1 cellular context compared by ENCODE assay signal in the genomic region with DNA sequence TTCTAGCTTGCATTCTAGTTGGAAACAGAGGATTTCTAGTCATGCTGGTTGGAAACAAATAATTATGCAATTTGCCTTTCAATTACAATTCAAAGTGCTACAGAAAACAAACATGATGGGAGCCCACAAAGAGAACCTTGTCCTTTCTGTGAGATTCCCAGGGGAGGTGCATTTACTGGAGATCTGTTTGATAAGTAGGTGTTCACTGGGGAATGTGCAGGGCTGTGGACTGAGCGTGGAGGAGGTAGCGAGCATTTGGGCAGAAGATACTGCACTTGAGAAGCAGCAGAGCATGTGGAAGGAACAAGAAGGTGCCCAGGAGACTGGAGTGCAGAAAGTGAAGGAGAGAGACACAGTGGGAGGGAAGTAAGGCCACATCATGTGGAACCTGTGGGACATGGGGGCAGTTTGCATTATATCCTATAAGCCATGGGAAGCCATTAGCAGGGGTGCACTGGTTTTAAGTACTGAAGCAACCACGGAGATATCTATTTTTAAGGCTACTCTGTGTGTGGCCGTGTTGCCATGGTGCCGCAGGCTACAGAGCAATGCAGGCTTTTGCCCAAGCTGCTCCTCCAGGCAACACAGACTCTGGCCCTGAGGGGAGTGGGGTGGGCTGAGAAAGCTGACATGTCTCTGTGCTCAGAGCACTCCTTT.
TF ChIP-seq lines count a peak whose summit lies in the region.

No MANE protein-coding gene starts in this region.

TF ChIP-seq in HepG2, 621 proteins besides CTCF, POLR2A, EP300 and RAD21 (continued from another document and continues in another):
- TF ChIP-seq ZBTB38 (CRISPR knock-in tag; IDR thresholded peaks at IDR 0.05): no peak
- no peak for TF ChIP-seq TRIM24 (CRISPR knock-in tag; IDR thresholded peaks at IDR 0.05)
- no peak; the same call in 1 of the 2 replicates for TF ChIP-seq FOXO1 (CRISPR knock-in tag; IDR thresholded peaks at IDR 0.05)
- TF ChIP-seq ZNF737 (CRISPR knock-in tag; IDR thresholded peaks at IDR 0.05; ENCODE audit: borderline replicate concordance): no peak
- TF ChIP-seq ZNF652 (CRISPR knock-in tag; IDR thresholded peaks at IDR 0.05; ENCODE audit: borderline replicate concordance, low read depth): no peak
- TF ChIP-seq ZNF746 (CRISPR knock-in tag; IDR thresholded peaks at IDR 0.05): 0 out of 2 replicates have a peak, but pooled peaks have one; percentile 44
- TF ChIP-seq FOXK2 (IDR thresholded peaks at IDR 0.05): 0 out of 2 replicates have a peak, but pooled peaks have one; percentile 35
- TF ChIP-seq, protein P1, sequence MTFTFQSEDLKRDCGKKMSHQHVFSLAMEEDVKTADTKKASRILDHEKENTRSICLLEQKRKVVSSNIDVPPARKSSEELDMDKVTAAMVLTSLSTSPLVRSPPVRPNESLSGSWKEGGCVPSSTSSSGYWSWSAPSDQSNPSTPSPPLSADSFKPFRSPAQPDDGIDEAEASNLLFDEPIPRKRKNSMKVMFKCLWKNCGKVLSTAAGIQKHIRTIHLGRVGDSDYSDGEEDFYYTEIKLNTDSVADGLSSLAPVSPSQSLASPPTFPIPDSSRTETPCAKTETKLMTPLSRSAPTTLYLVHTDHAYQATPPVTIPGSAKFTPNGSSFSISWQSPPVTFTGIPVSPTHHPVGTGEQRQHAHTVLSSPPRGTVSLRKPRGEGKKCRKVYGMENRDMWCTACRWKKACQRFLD (CRISPR knock-in tag; IDR thresholded peaks at IDR 0.05; ENCODE audit: borderline replicate concordance): no peak
- TF ChIP-seq SP2 (CRISPR knock-in tag; IDR thresholded peaks at IDR 0.05): no peak
- 0 out of 2 replicates have a peak, but pooled peaks have one; percentile 17 for TF ChIP-seq ARNTL (CRISPR knock-in tag; IDR thresholded peaks at IDR 0.05)
- TF ChIP-seq, protein P2, sequence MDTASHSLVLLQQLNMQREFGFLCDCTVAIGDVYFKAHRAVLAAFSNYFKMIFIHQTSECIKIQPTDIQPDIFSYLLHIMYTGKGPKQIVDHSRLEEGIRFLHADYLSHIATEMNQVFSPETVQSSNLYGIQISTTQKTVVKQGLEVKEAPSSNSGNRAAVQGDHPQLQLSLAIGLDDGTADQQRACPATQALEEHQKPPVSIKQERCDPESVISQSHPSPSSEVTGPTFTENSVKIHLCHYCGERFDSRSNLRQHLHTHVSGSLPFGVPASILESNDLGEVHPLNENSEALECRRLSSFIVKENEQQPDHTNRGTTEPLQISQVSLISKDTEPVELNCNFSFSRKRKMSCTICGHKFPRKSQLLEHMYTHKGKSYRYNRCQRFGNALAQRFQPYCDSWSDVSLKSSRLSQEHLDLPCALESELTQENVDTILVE (CRISPR knock-in tag; IDR thresholded peaks at IDR 0.05): 0 out of 2 replicates have a peak, but pooled peaks have one; percentile 35
- TF ChIP-seq, protein P3, sequence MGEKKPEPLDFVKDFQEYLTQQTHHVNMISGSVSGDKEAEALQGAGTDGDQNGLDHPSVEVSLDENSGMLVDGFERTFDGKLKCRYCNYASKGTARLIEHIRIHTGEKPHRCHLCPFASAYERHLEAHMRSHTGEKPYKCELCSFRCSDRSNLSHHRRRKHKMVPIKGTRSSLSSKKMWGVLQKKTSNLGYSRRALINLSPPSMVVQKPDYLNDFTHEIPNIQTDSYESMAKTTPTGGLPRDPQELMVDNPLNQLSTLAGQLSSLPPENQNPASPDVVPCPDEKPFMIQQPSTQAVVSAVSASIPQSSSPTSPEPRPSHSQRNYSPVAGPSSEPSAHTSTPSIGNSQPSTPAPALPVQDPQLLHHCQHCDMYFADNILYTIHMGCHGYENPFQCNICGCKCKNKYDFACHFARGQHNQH (CRISPR knock-in tag; IDR thresholded peaks at IDR 0.05): peak; percentile 42; the same call in 1 of the 2 replicates
- TF ChIP-seq, protein P4, sequence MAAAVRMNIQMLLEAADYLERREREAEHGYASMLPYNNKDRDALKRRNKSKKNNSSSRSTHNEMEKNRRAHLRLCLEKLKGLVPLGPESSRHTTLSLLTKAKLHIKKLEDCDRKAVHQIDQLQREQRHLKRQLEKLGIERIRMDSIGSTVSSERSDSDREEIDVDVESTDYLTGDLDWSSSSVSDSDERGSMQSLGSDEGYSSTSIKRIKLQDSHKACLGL (CRISPR knock-in tag; IDR thresholded peaks at IDR 0.05): no peak
- TF ChIP-seq ETV6 (CRISPR knock-in tag; conservative IDR thresholded peaks at IDR 0.05): no peak
- TF ChIP-seq, protein P5, sequence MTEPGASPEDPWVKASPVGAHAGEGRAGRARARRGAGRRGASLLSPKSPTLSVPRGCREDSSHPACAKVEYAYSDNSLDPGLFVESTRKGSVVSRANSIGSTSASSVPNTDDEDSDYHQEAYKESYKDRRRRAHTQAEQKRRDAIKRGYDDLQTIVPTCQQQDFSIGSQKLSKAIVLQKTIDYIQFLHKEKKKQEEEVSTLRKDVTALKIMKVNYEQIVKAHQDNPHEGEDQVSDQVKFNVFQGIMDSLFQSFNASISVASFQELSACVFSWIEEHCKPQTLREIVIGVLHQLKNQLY (CRISPR knock-in tag; IDR thresholded peaks at IDR 0.05): no peak
- TF ChIP-seq SMYD3 (CRISPR knock-in tag; IDR thresholded peaks at IDR 0.05): no peak
- TF ChIP-seq KLF15 (CRISPR knock-in tag; IDR thresholded peaks at IDR 0.05; ENCODE audit: borderline replicate concordance): no peak
- TF ChIP-seq, protein P6, sequence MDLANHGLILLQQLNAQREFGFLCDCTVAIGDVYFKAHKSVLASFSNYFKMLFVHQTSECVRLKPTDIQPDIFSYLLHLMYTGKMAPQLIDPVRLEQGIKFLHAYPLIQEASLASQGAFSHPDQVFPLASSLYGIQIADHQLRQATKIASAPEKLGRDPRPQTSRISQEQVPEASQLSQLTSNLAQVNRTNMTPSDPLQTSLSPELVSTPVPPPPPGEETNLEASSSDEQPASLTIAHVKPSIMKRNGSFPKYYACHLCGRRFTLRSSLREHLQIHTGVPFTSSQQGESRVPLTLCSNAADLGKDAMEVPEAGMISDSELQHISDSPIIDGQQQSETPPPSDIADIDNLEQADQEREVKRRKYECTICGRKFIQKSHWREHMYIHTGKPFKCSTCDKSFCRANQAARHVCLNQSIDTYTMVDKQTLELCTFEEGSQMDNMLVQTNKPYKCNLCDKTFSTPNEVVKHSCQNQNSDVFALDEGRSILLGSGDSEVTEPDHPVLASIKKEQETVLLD (CRISPR knock-in tag; IDR thresholded peaks at IDR 0.05; ENCODE audit: low read depth): no peak
- TF ChIP-seq MTF2 (CRISPR knock-in tag; IDR thresholded peaks at IDR 0.05; ENCODE audit: borderline replicate concordance): 0 out of 2 replicates have a peak, but pooled peaks have one; percentile 34
- no peak for TF ChIP-seq NFRKB (IDR thresholded peaks at IDR 0.05)
- TF ChIP-seq ZNF337 (CRISPR knock-in tag; IDR thresholded peaks at IDR 0.05; ENCODE audit: borderline replicate concordance, low read depth): no peak
- 0 out of 2 replicates have a peak, but pooled peaks have one; percentile 30 for TF ChIP-seq HMG20B (CRISPR knock-in tag; conservative IDR thresholded peaks at IDR 0.05)
- TF ChIP-seq SKI (IDR thresholded peaks at IDR 0.05; ENCODE audit: partially characterized antibody): no peak
- TF ChIP-seq, protein P7, sequence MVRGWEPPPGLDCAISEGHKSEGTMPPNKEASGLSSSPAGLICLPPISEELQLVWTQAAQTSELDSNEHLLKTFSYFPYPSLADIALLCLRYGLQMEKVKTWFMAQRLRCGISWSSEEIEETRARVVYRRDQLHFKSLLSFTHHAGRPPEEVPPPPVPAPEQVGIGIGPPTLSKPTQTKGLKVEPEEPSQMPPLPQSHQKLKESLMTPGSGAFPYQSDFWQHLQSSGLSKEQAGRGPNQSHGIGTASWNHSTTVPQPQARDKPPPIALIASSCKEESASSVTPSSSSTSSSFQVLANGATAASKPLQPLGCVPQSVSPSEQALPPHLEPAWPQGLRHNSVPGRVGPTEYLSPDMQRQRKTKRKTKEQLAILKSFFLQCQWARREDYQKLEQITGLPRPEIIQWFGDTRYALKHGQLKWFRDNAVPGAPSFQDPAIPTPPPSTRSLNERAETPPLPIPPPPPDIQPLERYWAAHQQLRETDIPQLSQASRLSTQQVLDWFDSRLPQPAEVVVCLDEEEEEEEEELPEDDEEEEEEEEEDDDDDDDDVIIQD (CRISPR knock-in tag; IDR thresholded peaks at IDR 0.05; ENCODE audit: low read depth): 0 out of 2 replicates have a peak, but pooled peaks have one; percentile 69
- TF ChIP-seq RELA (CRISPR knock-in tag; IDR thresholded peaks at IDR 0.05): no peak
- TF ChIP-seq ZSCAN21 (CRISPR knock-in tag; IDR thresholded peaks at IDR 0.05; ENCODE audit: borderline replicate concordance): no peak
- TF ChIP-seq U2AF1 (optimal IDR thresholded peaks at IDR 0.05; ENCODE audit: low read depth, low read length): no peak
- no peak for TF ChIP-seq RFXANK (CRISPR knock-in tag; IDR thresholded peaks at IDR 0.05)
- TF ChIP-seq, protein P8, sequence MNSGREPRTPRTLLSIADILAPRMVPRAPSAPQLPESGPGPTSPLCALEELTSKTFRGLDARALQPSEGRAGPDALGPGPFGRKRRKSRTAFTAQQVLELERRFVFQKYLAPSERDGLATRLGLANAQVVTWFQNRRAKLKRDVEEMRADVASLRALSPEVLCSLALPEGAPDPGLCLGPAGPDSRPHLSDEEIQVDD (CRISPR knock-in tag; IDR thresholded peaks at IDR 0.05; ENCODE audit: borderline replicate concordance): no peak
- no peak for TF ChIP-seq FOXA1 (IDR thresholded peaks at IDR 0.05)
- peak; percentile 82 for TF ChIP-seq FOXA1 (CRISPR knock-in tag; IDR thresholded peaks at IDR 0.05)
- TF ChIP-seq, protein P9, sequence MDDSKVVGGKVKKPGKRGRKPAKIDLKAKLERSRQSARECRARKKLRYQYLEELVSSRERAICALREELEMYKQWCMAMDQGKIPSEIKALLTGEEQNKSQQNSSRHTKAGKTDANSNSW (CRISPR knock-in tag; IDR thresholded peaks at IDR 0.05; ENCODE audit: borderline replicate concordance): no peak
- TF ChIP-seq, protein P10, sequence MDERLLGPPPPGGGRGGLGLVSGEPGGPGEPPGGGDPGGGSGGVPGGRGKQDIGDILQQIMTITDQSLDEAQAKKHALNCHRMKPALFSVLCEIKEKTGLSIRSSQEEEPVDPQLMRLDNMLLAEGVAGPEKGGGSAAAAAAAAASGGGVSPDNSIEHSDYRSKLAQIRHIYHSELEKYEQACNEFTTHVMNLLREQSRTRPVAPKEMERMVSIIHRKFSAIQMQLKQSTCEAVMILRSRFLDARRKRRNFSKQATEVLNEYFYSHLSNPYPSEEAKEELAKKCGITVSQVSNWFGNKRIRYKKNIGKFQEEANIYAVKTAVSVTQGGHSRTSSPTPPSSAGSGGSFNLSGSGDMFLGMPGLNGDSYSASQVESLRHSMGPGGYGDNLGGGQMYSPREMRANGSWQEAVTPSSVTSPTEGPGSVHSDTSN (CRISPR knock-in tag; IDR thresholded peaks at IDR 0.05): no peak
- TF ChIP-seq, protein P11, sequence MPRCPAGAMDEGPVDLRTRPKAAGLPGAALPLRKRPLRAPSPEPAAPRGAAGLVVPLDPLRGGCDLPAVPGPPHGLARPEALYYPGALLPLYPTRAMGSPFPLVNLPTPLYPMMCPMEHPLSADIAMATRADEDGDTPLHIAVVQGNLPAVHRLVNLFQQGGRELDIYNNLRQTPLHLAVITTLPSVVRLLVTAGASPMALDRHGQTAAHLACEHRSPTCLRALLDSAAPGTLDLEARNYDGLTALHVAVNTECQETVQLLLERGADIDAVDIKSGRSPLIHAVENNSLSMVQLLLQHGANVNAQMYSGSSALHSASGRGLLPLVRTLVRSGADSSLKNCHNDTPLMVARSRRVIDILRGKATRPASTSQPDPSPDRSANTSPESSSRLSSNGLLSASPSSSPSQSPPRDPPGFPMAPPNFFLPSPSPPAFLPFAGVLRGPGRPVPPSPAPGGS (CRISPR knock-in tag; IDR thresholded peaks at IDR 0.05): no peak
- 0 out of 2 replicates have a peak, but pooled peaks have one; percentile 52 for TF ChIP-seq ELF4 (CRISPR knock-in tag; IDR thresholded peaks at IDR 0.05; ENCODE audit: borderline replicate concordance)
- TF ChIP-seq, protein P12, sequence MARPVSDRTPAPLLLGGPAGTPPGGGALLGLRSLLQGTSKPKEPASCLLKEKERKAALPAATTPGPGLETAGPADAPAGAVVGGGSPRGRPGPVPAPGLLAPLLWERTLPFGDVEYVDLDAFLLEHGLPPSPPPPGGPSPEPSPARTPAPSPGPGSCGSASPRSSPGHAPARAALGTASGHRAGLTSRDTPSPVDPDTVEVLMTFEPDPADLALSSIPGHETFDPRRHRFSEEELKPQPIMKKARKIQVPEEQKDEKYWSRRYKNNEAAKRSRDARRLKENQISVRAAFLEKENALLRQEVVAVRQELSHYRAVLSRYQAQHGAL (CRISPR knock-in tag; IDR thresholded peaks at IDR 0.05; ENCODE audit: not compliant biosample characterization): no peak
- TF ChIP-seq HOXA7 (CRISPR knock-in tag; IDR thresholded peaks at IDR 0.05): no peak
- peak; percentile 85 for TF ChIP-seq FOXP1 (IDR thresholded peaks at IDR 0.05)
- peak; percentile 87 for TF ChIP-seq FOXP1 (CRISPR knock-in tag; IDR thresholded peaks at IDR 0.05)
- TF ChIP-seq, protein P13, sequence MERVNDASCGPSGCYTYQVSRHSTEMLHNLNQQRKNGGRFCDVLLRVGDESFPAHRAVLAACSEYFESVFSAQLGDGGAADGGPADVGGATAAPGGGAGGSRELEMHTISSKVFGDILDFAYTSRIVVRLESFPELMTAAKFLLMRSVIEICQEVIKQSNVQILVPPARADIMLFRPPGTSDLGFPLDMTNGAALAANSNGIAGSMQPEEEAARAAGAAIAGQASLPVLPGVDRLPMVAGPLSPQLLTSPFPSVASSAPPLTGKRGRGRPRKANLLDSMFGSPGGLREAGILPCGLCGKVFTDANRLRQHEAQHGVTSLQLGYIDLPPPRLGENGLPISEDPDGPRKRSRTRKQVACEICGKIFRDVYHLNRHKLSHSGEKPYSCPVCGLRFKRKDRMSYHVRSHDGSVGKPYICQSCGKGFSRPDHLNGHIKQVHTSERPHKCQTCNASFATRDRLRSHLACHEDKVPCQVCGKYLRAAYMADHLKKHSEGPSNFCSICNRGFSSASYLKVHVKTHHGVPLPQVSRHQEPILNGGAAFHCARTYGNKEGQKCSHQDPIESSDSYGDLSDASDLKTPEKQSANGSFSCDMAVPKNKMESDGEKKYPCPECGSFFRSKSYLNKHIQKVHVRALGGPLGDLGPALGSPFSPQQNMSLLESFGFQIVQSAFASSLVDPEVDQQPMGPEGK (CRISPR knock-in tag; IDR thresholded peaks at IDR 0.05): peak; percentile 88
- 0 out of 2 replicates have a peak, but pooled peaks have one; percentile 60 for TF ChIP-seq NFKBIZ (CRISPR knock-in tag; IDR thresholded peaks at IDR 0.05)
- TF ChIP-seq FOXA3 (CRISPR knock-in tag; IDR thresholded peaks at IDR 0.05): peak; percentile 92
